ENCODE assay signal across 24 cellular contexts in genomic region chr2:233007739-233008138, GRCh38. TPM values are rescaled to one million over a fixed set of nuclear protein-coding genes. Genes with fewer than 3 reads are reported as not detected.
"Had no signal": no experiment of that assay in that cellular context is flagged by ENCODE, and none has a peak within 500 bp of the region (broad histone marks: within the 10 kb centered on the region; RNA-seq: fewer than 3 reads in every experiment).

No MANE protein-coding gene starts in this region.

- H3K9me3 ChIP-seq: gastrocnemius medialis, neutrophil, pancreas, tibial artery had no signal

- H3K36me3 ChIP-seq: gastrocnemius medialis, neutrophil, pancreas, tibial artery had no signal

- H3K4me3 ChIP-seq: gastrocnemius medialis, pancreas, tibial artery had no signal

- H3K27ac ChIP-seq: gastrocnemius medialis, neutrophil, pancreas, tibial artery had no signal

- H3K27me3 ChIP-seq: gastrocnemius medialis, pancreas, tibial artery had no signal

- H3K4me1 ChIP-seq: gastrocnemius medialis had no signal

- DNase-seq: activated B cell treated with CpG ODN at 0.5 μM for 24 hours; activated CD4-positive, alpha-beta T cell treated with anti-CD3 and anti-CD28 coated beads for 36 hours; activated CD4-positive, alpha-beta T cell treated with anti-CD3 and anti-CD28 coated beads, Interleukin-2, amount 50 U/mL, for 48 hours; activated naive CD4-positive, alpha-beta T cell treated with anti-CD3 and anti-CD28 coated beads, Interleukin-2, amount 10 ng/mL, durations not matched to agents 7 days and 5 days; amygdala; dermis blood vessel endothelial cell; effector CD8-positive, alpha-beta T cell; gastrocnemius medialis; hypothalamus; stimulated activated CD4-positive, alpha-beta T cell treated with anti-CD3 and anti-CD28 coated beads, Interleukin-12 subunit alpha, Interleukin-12 subunit beta, amount 100 ng/mL, for 4 hours; stimulated activated CD4-positive, alpha-beta T cell treated with anti-CD3 and anti-CD28 coated beads, Interleukin-4, amount 100 ng/mL, for 4 hours; stimulated activated naive CD8-positive, alpha-beta T cell treated with anti-CD3 and anti-CD28 coated beads, Interleukin-15, Interleukin-2, amounts not matched to agents 100 U/mL and 50 U/mL, for 24 hours; substantia nigra; T1000 had no signal

RNA-seq across cellular contexts. Expression of gene NGEF, which starts 5.3 kb away (rescaled TPM):
- total RNA-seq: activated B cell treated with CpG ODN at 0.5 μM for 24 hours; natural killer cell treated with Interleukin-12 subunit alpha and Interleukin-12 subunit beta and Interleukin-15 and Interleukin-18, amount 100 ng/mL, for 72 hours had no signal

RNA-seq across cellular contexts. Expression of gene NEU2, which starts 24.7 kb away (rescaled TPM):
- total RNA-seq: activated B cell treated with CpG ODN at 0.5 μM for 24 hours; activated CD4-positive, alpha-beta T cell treated with anti-CD3 and anti-CD28 coated beads for 36 hours; activated CD8-positive, alpha-beta memory T cell treated with anti-CD3 and anti-CD28 coated beads for 36 hours; cardiac septum; dermis blood vessel endothelial cell; gastrocnemius medialis; natural killer cell treated with Interleukin-12 subunit alpha and Interleukin-12 subunit beta and Interleukin-15 and Interleukin-18, amount 100 ng/mL, for 72 hours; pancreas; pulmonary artery endothelial cell; right cardiac atrium; skeletal muscle tissue had no signal
- polyA plus RNA-seq: esophagus, pancreas, right cardiac atrium had no signal
